Comparison of ENCODE assay signal across 8 cellular contexts in the genomic region with DNA sequence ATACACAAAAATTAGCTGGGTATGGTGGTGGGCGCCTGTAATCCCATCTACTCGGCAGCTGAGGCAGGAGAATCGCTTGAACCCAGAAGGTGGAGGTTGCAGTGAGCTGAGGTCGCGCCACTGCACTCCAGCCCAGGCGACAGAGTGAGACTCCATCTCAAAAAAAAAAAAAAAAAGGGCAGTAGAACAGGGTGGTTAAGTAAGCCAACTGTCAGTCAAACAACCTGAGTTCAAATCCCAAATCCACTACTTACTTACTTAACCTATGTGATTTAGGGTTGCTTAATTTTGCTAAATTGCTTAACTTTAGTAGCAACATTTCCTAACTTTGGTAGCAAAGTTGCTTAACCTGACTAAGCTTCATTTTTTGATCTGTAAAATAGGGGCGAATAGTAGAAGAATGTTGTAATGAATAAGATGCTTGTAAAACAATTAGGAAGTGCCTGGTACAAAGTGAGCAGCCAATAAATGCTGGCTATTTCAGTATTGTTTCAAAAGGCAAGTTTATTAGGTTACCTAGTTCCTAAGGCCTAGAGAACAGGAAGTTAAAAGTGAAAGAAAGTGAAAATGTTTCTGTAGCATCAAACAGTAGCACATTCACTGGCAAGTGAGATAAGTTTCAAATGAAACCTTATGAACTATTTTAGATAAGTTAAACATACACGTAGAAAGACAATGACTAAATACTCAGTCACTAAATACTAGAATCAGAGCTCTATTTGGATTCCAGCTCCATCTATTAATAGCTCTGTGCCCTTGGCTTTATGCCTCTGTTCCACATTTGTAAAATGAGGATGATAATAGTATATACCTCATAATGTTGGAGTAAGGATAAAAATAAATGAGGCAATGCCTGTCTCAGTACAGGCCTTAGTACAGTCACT.
DNase-seq lines count a peak whose midpoint lies in the region; ATAC-seq and TF ChIP-seq lines count a peak whose summit lies in the region.

No MANE protein-coding gene starts in this region.

- TF ChIP-seq CTCF in body of pancreas (IDR thresholded peaks at IDR 0.05) (no peak), neutrophil (IDR thresholded peaks at IDR 0.05) (no peak)

- H3K27me3 ChIP-seq in body of pancreas (no peaks in the 10 kb centered on the region), neutrophil (no peaks in the 10 kb centered on the region)

- H3K4me1 ChIP-seq in body of pancreas (peaks cover 7% of the 10 kb centered on the region), neutrophil (ENCODE audit: control insufficient read depth in 1 of 2, insufficient read depth in 1 of 2, low read depth in 1 of 2, low read length in 1 of 2) (peaks cover 23 to 26% of the 10 kb centered on the region in 2 experiments)

- no peak for TF ChIP-seq POLR2A in body of pancreas (IDR thresholded peaks at IDR 0.05)

- peak; percentile 87 for ATAC-seq in GM19043 (IDR thresholded peaks at IDR 0.05; ENCODE audit: low read depth, unreplicated experiment)
- peak; percentile 55 for ATAC-seq in body of pancreas

- intact Hi-C loops in body of pancreas (cut with DNase I): no loop called here

- H3K9me3 ChIP-seq in body of pancreas (no peaks in the 10 kb centered on the region), neutrophil (no peaks in the 10 kb centered on the region)

- H3K36me3 ChIP-seq in body of pancreas (replicated peaks in 1 of 2; ENCODE audit: insufficient read depth in 1 of 2, low read depth in 2 of 2) (no peaks in the 10 kb centered on the region), neutrophil (no peaks in the 10 kb centered on the region)

- WGBS in body of pancreas, 2 donors: 74 to 78% methylated on average over 8 of the region's 8 CpGs

- no peak overlapping the region for H3K4me3 ChIP-seq in body of pancreas
- peak overlapping the region; percentile 29 to 47 for H3K4me3 ChIP-seq in neutrophil (ENCODE audit: low read depth in 1 of 2, low read length in 1 of 2)

- DNase-seq in AG20443 (ENCODE audit: low spot score) (peak; percentile 37), HT1080 (ENCODE audit: low read depth) (peak; percentile 24), body of pancreas (no peak), NCI-H345 treated with DMSO at 0.1 percent for 48 hours (lab: John Stamatoyannopoulos, UW; ENCODE audit: unreplicated experiment) (no peak), NCI-H1694 (lab: John Stamatoyannopoulos, UW) (no peak)
- DNase-seq in stimulated activated CD4-positive, alpha-beta T cell treated with anti-CD3 and anti-CD28 coated beads, Interleukin-4, amount 100 ng/mL, for 1 hour: no peak

- peak overlapping the region in 2 of 4 donors; percentile 31 to 32 for H3K27ac ChIP-seq in body of pancreas
- H3K27ac ChIP-seq in neutrophil: peak overlapping the region; percentile 84

Comparison
In these comparisons a context has a peak if more than half of its experiments do, and no peak if none do; other contexts are left out.
1. DNase-seq: peak in AG20443 (single experiment) and HT1080 (single experiment); none in body of pancreas (0 of 4), stimulated activated CD4-positive, alpha-beta T cell treated with anti-CD3 and anti-CD28 coated beads, Interleukin-4, amount 100 ng/mL, for 1 hour (single experiment), NCI-H345 treated with DMSO at 0.1 percent for 48 hours (single experiment) and NCI-H1694 (single experiment).
2. H3K4me3 ChIP-seq: peak in neutrophil (2 of 2); none in body of pancreas (0 of 2).